ENCODE assay signal across 1 cellular context in genomic region chr19:18006895-18007604, GRCh38.
TF ChIP-seq lines count a peak whose summit lies in the region.

No MANE protein-coding gene starts in this region.

TF ChIP-seq in HepG2, 621 proteins besides CTCF, POLR2A, EP300 and RAD21 (continued from another document and continues in another):
- TF ChIP-seq ARID4A (CRISPR knock-in tag; IDR thresholded peaks at IDR 0.05; ENCODE audit: borderline replicate concordance) (peak; percentile 26; the same call in 1 of the 2 replicates), KLF6 (CRISPR knock-in tag; IDR thresholded peaks at IDR 0.05) (0 out of 2 replicates have a peak, but pooled peaks have one; percentile 53), MYNN (CRISPR knock-in tag; IDR thresholded peaks at IDR 0.05; ENCODE audit: low read depth) (no peak), RORA (CRISPR knock-in tag; IDR thresholded peaks at IDR 0.05) (no peak), ZBTB38 (CRISPR knock-in tag; IDR thresholded peaks at IDR 0.05) (peak; percentile 68), TCF7L2 (IDR thresholded peaks at IDR 0.05; ENCODE audit: low read depth, low read length) (no peak), STAT6 (CRISPR knock-in tag; IDR thresholded peaks at IDR 0.05; ENCODE audit: borderline replicate concordance) (no peak), ZNF580 (CRISPR knock-in tag; IDR thresholded peaks at IDR 0.05; ENCODE audit: borderline replicate concordance, low read depth) (peak; percentile 28; the same call in 1 of the 2 replicates), ZFP36 (IDR thresholded peaks at IDR 0.05; ENCODE audit: borderline replicate concordance, low read depth, low read length, partially characterized antibody) (no peak), ISL2 (CRISPR knock-in tag; IDR thresholded peaks at IDR 0.05) (peak; percentile 14; the same call in 1 of the 2 replicates), THRA (CRISPR knock-in tag; IDR thresholded peaks at IDR 0.05; ENCODE audit: borderline replicate concordance) (peak; percentile 27; the same call in 1 of the 2 replicates), SAFB2 (CRISPR knock-in tag; IDR thresholded peaks at IDR 0.05; ENCODE audit: borderline replicate concordance, low read depth) (0 out of 2 replicates have a peak, but pooled peaks have one; percentile 72), YY1 (IDR thresholded peaks at IDR 0.05; ENCODE audit: insufficient read depth, insufficient replicate concordance, low read depth, low read length) (no peak), TFE3 (CRISPR knock-in tag; IDR thresholded peaks at IDR 0.05) (no peak), KMT2B (CRISPR knock-in tag; IDR thresholded peaks at IDR 0.05) (no peak), ZMYM3 (CRISPR knock-in tag; IDR thresholded peaks at IDR 0.05) (peak; percentile 34; the same call in 1 of the 2 replicates), THAP11 (CRISPR knock-in tag; IDR thresholded peaks at IDR 0.05) (peak; percentile 53), YEATS2 (CRISPR knock-in tag; IDR thresholded peaks at IDR 0.05; ENCODE audit: borderline replicate concordance) (peak; percentile 58; the same call in 1 of the 2 replicates), ZNF160 (CRISPR knock-in tag; IDR thresholded peaks at IDR 0.05) (no peak), ETS1 (CRISPR knock-in tag; IDR thresholded peaks at IDR 0.05) (0 out of 2 replicates have a peak, but pooled peaks have one; percentile 45), KLF9 (CRISPR knock-in tag; IDR thresholded peaks at IDR 0.05; ENCODE audit: low read depth) (no peak), ZNF740 (CRISPR knock-in tag; IDR thresholded peaks at IDR 0.05) (peak; percentile 75), MAX (IDR thresholded peaks at IDR 0.05) (peak; percentile 68), GTF3A (CRISPR knock-in tag; conservative IDR thresholded peaks at IDR 0.05) (no peak), PPARG (CRISPR knock-in tag; conservative IDR thresholded peaks at IDR 0.05) (no peak), CHCHD3 (CRISPR knock-in tag; IDR thresholded peaks at IDR 0.05) (no peak), ZNF747 (CRISPR knock-in tag; IDR thresholded peaks at IDR 0.05; ENCODE audit: borderline replicate concordance) (no peak), HOXA3 (CRISPR knock-in tag; IDR thresholded peaks at IDR 0.05) (peak; percentile 52; the same call in 1 of the 2 replicates), PAF1 (CRISPR knock-in tag; IDR thresholded peaks at IDR 0.05) (no peak), ZNF839 (CRISPR knock-in tag; IDR thresholded peaks at IDR 0.05; ENCODE audit: borderline replicate concordance) (peak; percentile 91; the same call in 1 of the 2 replicates), SIN3A (IDR thresholded peaks at IDR 0.05; ENCODE audit: borderline replicate concordance, low read depth, low read length) (peak; percentile 10; the same call in 1 of the 2 replicates), NR0B2 (CRISPR knock-in tag; IDR thresholded peaks at IDR 0.05) (no peak; the same call in 1 of the 2 replicates), ZNF562 (CRISPR knock-in tag; IDR thresholded peaks at IDR 0.05; ENCODE audit: borderline replicate concordance) (no peak), ZNF251 (CRISPR knock-in tag; IDR thresholded peaks at IDR 0.05) (no peak), ZNF800 (CRISPR knock-in tag; IDR thresholded peaks at IDR 0.05) (peak; percentile 68; the same call in 1 of the 2 replicates), PHB2 (IDR thresholded peaks at IDR 0.05; ENCODE audit: partially characterized antibody) (no peak), ISX (CRISPR knock-in tag; conservative IDR thresholded peaks at IDR 0.05) (no peak), SALL1 (CRISPR knock-in tag; IDR thresholded peaks at IDR 0.05) (peak; percentile 47), GLI4 (CRISPR knock-in tag; IDR thresholded peaks at IDR 0.05; ENCODE audit: borderline replicate concordance) (no peak), ZNF232 (CRISPR knock-in tag; IDR thresholded peaks at IDR 0.05; ENCODE audit: borderline replicate concordance) (0 out of 2 replicates have a peak, but pooled peaks have one; percentile 20), HNRNPLL (IDR thresholded peaks at IDR 0.05; ENCODE audit: low read depth, low read length, poor library complexity, severe bottlenecking) (peak; percentile 69), RBFOX2 (IDR thresholded peaks at IDR 0.05; ENCODE audit: low read depth, low read length) (0 out of 2 replicates have a peak, but pooled peaks have one; percentile 32), RBM39 (IDR thresholded peaks at IDR 0.05; ENCODE audit: low read depth, low read length, poor library complexity, severe bottlenecking) (no peak), BHLHE40 (IDR thresholded peaks at IDR 0.05; ENCODE audit: low read length) (0 out of 2 replicates have a peak, but pooled peaks have one; percentile 35), KAT7 (CRISPR knock-in tag; IDR thresholded peaks at IDR 0.05; ENCODE audit: borderline replicate concordance) (no peak), HIVEP1 (CRISPR knock-in tag; IDR thresholded peaks at IDR 0.05) (no peak), ZNF510 (CRISPR knock-in tag; IDR thresholded peaks at IDR 0.05; ENCODE audit: low read depth) (no peak), ZNF276 (CRISPR knock-in tag; IDR thresholded peaks at IDR 0.05; ENCODE audit: low read depth) (0 out of 2 replicates have a peak, but pooled peaks have one; percentile 24)
